In genomic region chr20:62618622-62619529, GRCh38 we compare ENCODE assay signal across 8 cellular contexts. TPM values are rescaled to one million over a fixed set of nuclear protein-coding genes. Genes with fewer than 3 reads are reported as not detected.
A peak's percentile ranks its signal among the peaks of the same experiment; 100 is the strongest.
DNase-seq lines count a peak whose midpoint lies in the region; ATAC-seq and TF ChIP-seq lines count a peak whose summit lies in the region.

No MANE protein-coding gene starts in this region.

- H3K4me1 Mint-ChIP-seq in mesothelial cell of epicardium = peaks cover 24% of the 10 kb centered on the region

- H3K36me3 ChIP-seq in Peyer's patch (no peaks in the 10 kb centered on the region), esophagus squamous epithelium (no peaks in the 10 kb centered on the region), uterus (no peaks in the 10 kb centered on the region)

- no peak overlapping the region for H3K4me3 Mint-ChIP-seq in mesothelial cell of epicardium

- ATAC-seq in HG03045 (IDR thresholded peaks at IDR 0.05; ENCODE audit: unreplicated experiment) = no peak

- 74 to 90% methylated on average over 9 to 12 of the region's 26 CpGs for WGBS in esophagus squamous epithelium, 2 donors

- H3K9me3 ChIP-seq in Peyer's patch (no peaks in the 10 kb centered on the region), esophagus squamous epithelium (no peaks in the 10 kb centered on the region), uterus (no peaks in the 10 kb centered on the region)

- intact Hi-C loops in esophagus squamous epithelium (cut with DNase I) (no loop called here), uterus (cut with DNase I; ENCODE audit: low total_unique reads) (loop anchor here (10.0 kb wide), 1 partner anchor 114 kb away; no protein-coding TSS in a partner anchor)

- no peaks in the 10 kb centered on the region for H3K36me3 Mint-ChIP-seq in mesothelial cell of epicardium

- no peaks in the 10 kb centered on the region for H3K27me3 ChIP-seq in Peyer's patch
- H3K27me3 ChIP-seq in esophagus squamous epithelium = peaks cover 0 to 39% (median 0%) of the 10 kb centered on the region in 4 donors
- no peaks in the 10 kb centered on the region for H3K27me3 ChIP-seq in uterus

- DNase-seq in stimulated activated CD4-positive, alpha-beta T cell treated with anti-CD3 and anti-CD28 coated beads, Interleukin-15, amount 100 ng/mL, for 48 hours (ENCODE audit: low read depth in 2 of 2) = peak; percentile 23 to 44
- no peak for DNase-seq in stimulated activated CD4-positive, alpha-beta T cell treated with anti-CD3 and anti-CD28 coated beads, Interleukin-12 subunit alpha, Interleukin-12 subunit beta, amount 100 ng/mL, for 4 hours
- DNase-seq in Peyer's patch (peak in 2 of 3 donors; percentile 76 to 80), esophagus squamous epithelium (lab: John Stamatoyannopoulos, UW) (no peak), uterus (no peak), mesothelial cell of epicardium (ENCODE audit: low spot score in 2 of 2, unreplicated experiment in 2 of 2) (no peak), NCI-H1417 (lab: John Stamatoyannopoulos, UW) (no peak)

- H3K4me1 ChIP-seq in Peyer's patch (peaks cover 11 to 40% (median 30%) of the 10 kb centered on the region in 4 donors), esophagus squamous epithelium (peaks cover 29 to 59% (median 52%) of the 10 kb centered on the region in 3 donors), uterus (peaks cover 8 to 9% of the 10 kb centered on the region in 2 donors)

- H3K4me3 ChIP-seq in Peyer's patch (no peak overlapping the region), esophagus squamous epithelium (no peak overlapping the region), uterus (no peak overlapping the region)

- H3K9me3 Mint-ChIP-seq in mesothelial cell of epicardium = no peaks in the 10 kb centered on the region

- TF ChIP-seq CTCF in Peyer's patch (IDR thresholded peaks at IDR 0.05) (no peak), esophagus squamous epithelium (IDR thresholded peaks at IDR 0.05) (no peak), uterus (IDR thresholded peaks at IDR 0.05) (no peak), mesothelial cell of epicardium (IDR thresholded peaks at IDR 0.05; ENCODE audit: unreplicated experiment) (no peak)

- H3K27ac Mint-ChIP-seq in mesothelial cell of epicardium = no peak overlapping the region

- H3K27me3 Mint-ChIP-seq in mesothelial cell of epicardium (ENCODE audit: low read depth) = peaks cover 7% of the 10 kb centered on the region

- H3K27ac ChIP-seq in Peyer's patch (peak overlapping the region; percentile 9 to 78 (median 38)), esophagus squamous epithelium (peak overlapping the region; percentile 40 to 82 (median 70)), uterus (peak overlapping the region; percentile 34 to 71)

- TF ChIP-seq POLR2A in Peyer's patch (IDR thresholded peaks at IDR 0.05) (no peak), esophagus squamous epithelium (IDR thresholded peaks at IDR 0.05) (no peak), uterus (IDR thresholded peaks at IDR 0.05) (no peak)

RNA-seq across cellular contexts. Expression of gene SLCO4A1, which starts 23.4 kb away (rescaled TPM):
- total RNA-seq in Peyer's patch (10 to 100 TPM in 3 of 4 donors, 1 to 10 TPM in 1; 6.7 to 42.9 (median 28.5) TPM), esophagus squamous epithelium (10 to 100 TPM in 3 of 4 donors, 1 to 10 TPM in 1; 6.7 to 22.1 (median 14.4) TPM), uterus (10 to 100 TPM in 3 of 4 donors, 1 to 10 TPM in 1; 1.8 to 51.2 (median 29.9) TPM), mesothelial cell of epicardium (3.7 to 4.5 TPM (median 4.3 TPM) in 3 replicates)

Comparison
In these comparisons a context has a peak if more than half of its experiments do, and no peak if none do; other contexts are left out.
1. DNase-seq: peak in stimulated activated CD4-positive, alpha-beta T cell treated with anti-CD3 and anti-CD28 coated beads, Interleukin-15, amount 100 ng/mL, for 48 hours (2 of 2) and Peyer's patch (2 of 3); none in stimulated activated CD4-positive, alpha-beta T cell treated with anti-CD3 and anti-CD28 coated beads, Interleukin-12 subunit alpha, Interleukin-12 subunit beta, amount 100 ng/mL, for 4 hours (single experiment), esophagus squamous epithelium (single experiment), uterus (0 of 2), mesothelial cell of epicardium (0 of 2) and NCI-H1417 (0 of 3).
2. Peak in every context shown above with its lines, with median percentiles within 50 percentile points of each other: H3K27ac ChIP-seq.